ENCODE assay signal across 1 cellular context in the genomic region with DNA sequence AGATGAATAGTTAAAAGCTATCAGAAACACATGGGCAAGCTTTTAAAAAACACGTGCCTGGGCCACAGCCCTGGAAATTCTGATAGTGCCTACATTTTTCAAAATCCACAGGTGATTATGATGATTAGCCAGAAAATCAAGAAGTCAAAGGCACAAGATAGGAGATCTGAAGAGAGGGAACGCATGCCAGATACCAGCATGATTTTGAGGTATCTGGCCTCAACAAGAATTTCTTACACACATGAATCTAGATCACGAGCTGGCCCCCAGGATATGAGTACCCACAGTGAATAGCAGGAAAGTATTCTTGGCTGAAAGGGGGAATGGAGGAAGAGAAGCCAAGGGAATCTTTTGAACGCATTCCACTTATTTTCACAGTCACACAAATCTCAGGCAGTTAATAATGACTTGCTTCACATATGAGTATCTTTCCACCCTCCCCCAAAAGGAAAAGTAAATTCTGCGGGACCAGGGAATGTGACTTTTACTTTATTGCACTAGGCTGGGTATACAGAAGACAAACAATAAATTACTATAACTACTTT.
A peak's percentile ranks its signal among the peaks of the same experiment; 100 is the strongest.
TF ChIP-seq lines count a peak whose summit lies in the region.

No MANE protein-coding gene starts in this region.

TF ChIP-seq in HepG2, 621 proteins besides CTCF, POLR2A, EP300 and RAD21 (continued from another document):
- TF ChIP-seq, protein P1, sequence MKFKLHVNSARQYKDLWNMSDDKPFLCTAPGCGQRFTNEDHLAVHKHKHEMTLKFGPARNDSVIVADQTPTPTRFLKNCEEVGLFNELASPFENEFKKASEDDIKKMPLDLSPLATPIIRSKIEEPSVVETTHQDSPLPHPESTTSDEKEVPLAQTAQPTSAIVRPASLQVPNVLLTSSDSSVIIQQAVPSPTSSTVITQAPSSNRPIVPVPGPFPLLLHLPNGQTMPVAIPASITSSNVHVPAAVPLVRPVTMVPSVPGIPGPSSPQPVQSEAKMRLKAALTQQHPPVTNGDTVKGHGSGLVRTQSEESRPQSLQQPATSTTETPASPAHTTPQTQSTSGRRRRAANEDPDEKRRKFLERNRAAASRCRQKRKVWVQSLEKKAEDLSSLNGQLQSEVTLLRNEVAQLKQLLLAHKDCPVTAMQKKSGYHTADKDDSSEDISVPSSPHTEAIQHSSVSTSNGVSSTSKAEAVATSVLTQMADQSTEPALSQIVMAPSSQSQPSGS (CRISPR knock-in tag; IDR thresholded peaks at IDR 0.05): no peak
- TF ChIP-seq, protein P2, sequence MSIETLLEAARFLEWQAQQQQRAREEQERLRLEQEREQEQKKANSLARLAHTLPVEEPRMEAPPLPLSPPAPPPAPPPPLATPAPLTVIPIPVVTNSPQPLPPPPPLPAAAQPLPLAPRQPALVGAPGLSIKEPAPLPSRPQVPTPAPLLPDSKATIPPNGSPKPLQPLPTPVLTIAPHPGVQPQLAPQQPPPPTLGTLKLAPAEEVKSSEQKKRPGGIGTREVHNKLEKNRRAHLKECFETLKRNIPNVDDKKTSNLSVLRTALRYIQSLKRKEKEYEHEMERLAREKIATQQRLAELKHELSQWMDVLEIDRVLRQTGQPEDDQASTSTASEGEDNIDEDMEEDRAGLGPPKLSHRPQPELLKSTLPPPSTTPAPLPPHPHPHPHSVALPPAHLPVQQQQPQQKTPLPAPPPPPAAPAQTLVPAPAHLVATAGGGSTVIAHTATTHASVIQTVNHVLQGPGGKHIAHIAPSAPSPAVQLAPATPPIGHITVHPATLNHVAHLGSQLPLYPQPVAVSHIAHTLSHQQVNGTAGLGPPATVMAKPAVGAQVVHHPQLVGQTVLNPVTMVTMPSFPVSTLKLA (IDR thresholded peaks at IDR 0.05): peak; percentile 39; the same call in 1 of the 2 replicates
